ENCODE assay signal across 8 cellular contexts in genomic region chr15:74842581-74843444, GRCh38. TPM values are rescaled to one million over a fixed set of nuclear protein-coding genes. Genes with fewer than 3 reads are reported as not detected.
DNase-seq lines count a peak whose midpoint lies in the region; ATAC-seq and TF ChIP-seq lines count a peak whose summit lies in the region.

Gene ULK3 (minus strand): TSS chr15:74843156. CDS start chr15:74843105, 51 bp downstream.

- no peaks in the 10 kb centered on the region for H3K9me3 Mint-ChIP-seq in activated naive CD4-positive, alpha-beta T cell treated with anti-CD3 and anti-CD28 coated beads, Interleukin-2, amount 10 ng/mL, durations not matched to agents 7 days and 5 days

- H3K4me1 ChIP-seq in gastroesophageal sphincter (peaks cover 0 to 43% (median 21%) of the 10 kb centered on the region in 3 donors), neutrophil (ENCODE audit: control insufficient read depth in 1 of 2, insufficient read depth in 1 of 2, low read depth in 1 of 2, low read length in 1 of 2) (peaks cover 14% of the 10 kb centered on the region in 2 experiments)

- peak within 1 kb of the TSS; percentile 64 for H3K4me3 ChIP-seq in GM06990 (replicated peaks; ENCODE audit: low read depth, low read length)
- peak within 1 kb of the TSS; percentile 81 for H3K4me3 ChIP-seq in NB4 (ENCODE audit: low read depth, low read length)
- peak within 1 kb of the TSS; percentile 100 for H3K4me3 ChIP-seq in SK-N-MC
- H3K4me3 ChIP-seq in gastroesophageal sphincter, result peak within 1 kb of the TSS; percentile 88 to 98
- peak within 1 kb of the TSS; percentile 71 to 84 for H3K4me3 ChIP-seq in neutrophil (ENCODE audit: low read depth in 1 of 2, low read length in 1 of 2)

- H3K27ac ChIP-seq in SK-N-MC (peak within 1 kb of the TSS; percentile 91), gastroesophageal sphincter (peak within 1 kb of the TSS; percentile 29 to 95 (median 88)), neutrophil (peak within 1 kb of the TSS; percentile 67), substantia nigra (ENCODE audit: low read depth, low read length, poor library complexity, severe bottlenecking) (peak within 1 kb of the TSS; percentile 81)

- TF ChIP-seq POLR2A in NB4 (IDR thresholded peaks at IDR 0.05; ENCODE audit: extremely low read depth, insufficient read length) (peak; percentile 83), gastroesophageal sphincter (IDR thresholded peaks at IDR 0.05) (peak; percentile 50 to 82)

- CTCF ChIA-PET in activated naive CD4-positive, alpha-beta T cell treated with anti-CD3 and anti-CD28 coated beads, Interleukin-2, amount 10 ng/mL, durations not matched to agents 7 days and 5 days (lab: Charles Lee), result interaction anchor here (0.6 to 3.6 kb wide), 9 partner anchors 14 to 74 kb away, joined by 3 to 27 read pairs (median 3); partner anchors contain the start of gene FAM219B

- peak within 1 kb of the TSS; percentile 95 for H3K4me3 Mint-ChIP-seq in activated naive CD4-positive, alpha-beta T cell treated with anti-CD3 and anti-CD28 coated beads, Interleukin-2, amount 10 ng/mL, durations not matched to agents 7 days and 5 days

- H3K9me3 ChIP-seq in SK-N-MC (ENCODE audit: low read depth, low read length) (no peaks in the 10 kb centered on the region), gastroesophageal sphincter (no peaks in the 10 kb centered on the region), neutrophil (no peaks in the 10 kb centered on the region)

- DNase-seq in GM06990 (ENCODE audit: extremely low read depth, insufficient read length) (peak; percentile 91), NB4 (ENCODE audit: low read depth) (peak; percentile 96), SK-N-MC (ENCODE audit: low read depth, low spot score) (no peak), substantia nigra (lab: John Stamatoyannopoulos, UW) (peak; percentile 51 to 97 (median 85))
- DNase-seq in activated naive CD4-positive, alpha-beta T cell treated with anti-CD3 and anti-CD28 coated beads, Interleukin-2, amount 10 ng/mL, durations not matched to agents 7 days and 5 days, result peak; percentile 95

- WGBS in gastroesophageal sphincter (ENCODE audit: low coverage in 1 of 2), 2 donors, result 0 to 2% methylated on average over 1 to 11 of the region's 84 CpGs

- H3K36me3 Mint-ChIP-seq in activated naive CD4-positive, alpha-beta T cell treated with anti-CD3 and anti-CD28 coated beads, Interleukin-2, amount 10 ng/mL, durations not matched to agents 7 days and 5 days, result peaks cover 45% of the 10 kb centered on the region

- H3K27me3 Mint-ChIP-seq in activated naive CD4-positive, alpha-beta T cell treated with anti-CD3 and anti-CD28 coated beads, Interleukin-2, amount 10 ng/mL, durations not matched to agents 7 days and 5 days, result no peaks in the 10 kb centered on the region

- ATAC-seq in HG02571 (IDR thresholded peaks at IDR 0.05; ENCODE audit: unreplicated experiment), result peak; percentile 78
- ATAC-seq in gastroesophageal sphincter, result peak; percentile 94

- no peak for TF ChIP-seq EP300 in gastroesophageal sphincter (IDR thresholded peaks at IDR 0.05)

- H3K36me3 ChIP-seq in GM06990 (ENCODE audit: control insufficient read depth, insufficient read depth, low read length), result peaks cover 29% of the 10 kb centered on the region
- peaks cover 4% of the 10 kb centered on the region; the same call in 1 of the 2 replicates for H3K36me3 ChIP-seq in SK-N-MC (ENCODE audit: insufficient read depth, low read length)
- H3K36me3 ChIP-seq in gastroesophageal sphincter, result peaks cover 0 to 72% of the 10 kb centered on the region in 2 donors
- H3K36me3 ChIP-seq in neutrophil, result peaks cover 68% of the 10 kb centered on the region

- peak within 1 kb of the TSS; percentile 92 for H3K27ac Mint-ChIP-seq in activated naive CD4-positive, alpha-beta T cell treated with anti-CD3 and anti-CD28 coated beads, Interleukin-2, amount 10 ng/mL, durations not matched to agents 7 days and 5 days

- TF ChIP-seq CTCF in GM06990 (IDR thresholded peaks at IDR 0.05; ENCODE audit: insufficient read depth, low read length, poor library complexity, severe bottlenecking) (peak; percentile 52), NB4 (IDR thresholded peaks at IDR 0.05; ENCODE audit: low read depth, low read length) (peak; percentile 25), gastroesophageal sphincter (IDR thresholded peaks at IDR 0.05) (peak in 3 of 4 experiments; percentile 79 to 96 (median 91)), neutrophil (IDR thresholded peaks at IDR 0.05) (peak; percentile 92)

- H3K27me3 ChIP-seq in GM06990 (replicated peaks; ENCODE audit: control insufficient read depth, insufficient read depth, low read length) (no peaks in the 10 kb centered on the region), gastroesophageal sphincter (no peaks in the 10 kb centered on the region), neutrophil (no peaks in the 10 kb centered on the region)

- peaks cover 61% of the 10 kb centered on the region for H3K4me1 Mint-ChIP-seq in activated naive CD4-positive, alpha-beta T cell treated with anti-CD3 and anti-CD28 coated beads, Interleukin-2, amount 10 ng/mL, durations not matched to agents 7 days and 5 days

- H3K9ac ChIP-seq in SK-N-MC (ENCODE audit: insufficient read length), result peak within 1 kb of the TSS; percentile 95

RNA-seq across cellular contexts. Expression of gene ULK3, which starts in this region (rescaled TPM):
- 10 to 100 TPM; 26.4 to 51.8 (median 32.7) TPM for total RNA-seq in gastroesophageal sphincter

Comparison
In these comparisons a context has a peak if more than half of its experiments do, and no peak if none do; other contexts are left out.
1. CTCF ChIP-seq: peak in every context shown above with its lines; median percentile 92 in neutrophil; 91 in gastroesophageal sphincter; 52 in GM06990; 25 in NB4.